Comparison of ENCODE assay signal across 15 cellular contexts in genomic region chr3:12996181-12996506, GRCh38.
DNase-seq lines count a peak whose midpoint lies in the region; ATAC-seq and TF ChIP-seq lines count a peak whose summit lies in the region.
"Had no signal": no experiment of that assay in that cellular context is flagged by ENCODE, and none has a peak within 500 bp of the region (broad histone marks: within the 10 kb centered on the region; RNA-seq: fewer than 3 reads in every experiment).

No MANE protein-coding gene starts in this region.

- POLR2A ChIA-PET in CD4-positive, alpha-beta T cell (lab: Charles Lee), result interaction anchor here (1.3 to 3.3 kb wide), 2 partner anchors 15 to 18 kb away, joined by 4 to 30 read pairs; no protein-coding TSS in a partner anchor

- H3K4me1 Mint-ChIP-seq in CD4-positive, alpha-beta T cell (ENCODE audit: low read depth), result peaks cover 74% of the 10 kb centered on the region
- H3K4me1 Mint-ChIP-seq in IgD-negative memory B cell (peaks cover 40 to 51% (median 49%) of the 10 kb centered on the region in 3 donors), endodermal cell (peaks cover 13% of the 10 kb centered on the region)

- H3K4me3 ChIP-seq in endodermal cell (ENCODE audit: low read length) (no peak overlapping the region), spleen (peak overlapping the region in 1 of 8 donors; percentile 95), coronary artery (no peak overlapping the region)
- H3K4me3 ChIP-seq: gastrocnemius medialis, MG63, psoas muscle, testis had no signal

- CTCF ChIA-PET in CD4-positive, alpha-beta T cell (lab: Charles Lee), result interaction anchor here (0.8 to 5.1 kb wide), 5 partner anchors 10 to 128 kb away, joined by 3 to 59 read pairs (median 20); no protein-coding TSS in a partner anchor

- DNase-seq in CD4-positive, alpha-beta T cell, result no peak
- DNase-seq in endodermal cell, result peak; percentile 27
- DNase-seq in spleen, result no peak
- no peak for DNase-seq in caudate nucleus (lab: John Stamatoyannopoulos, UW)
- DNase-seq in coronary artery (ENCODE audit: low spot score), result no peak
- no peak for DNase-seq in 8988T
- DNase-seq: gastrocnemius medialis, MG63, NCI-H1694 treated with DMSO at 0.1 percent for 48 hours, NCI-H2227 treated with DMSO at 0.1 percent for 48 hours, PC-3, psoas muscle, testis had no signal

- TF ChIP-seq CTCF in CD4-positive, alpha-beta T cell (IDR thresholded peaks at IDR 0.05), result no peak
- TF ChIP-seq CTCF in endodermal cell (conservative IDR thresholded peaks at IDR 0.05) (no peak), spleen (IDR thresholded peaks at IDR 0.05 in 8 of 11, conservative IDR thresholded peaks at IDR 0.05 in 3 of 11) (no peak), coronary artery (IDR thresholded peaks at IDR 0.05) (no peak)

- no peaks in the 10 kb centered on the region for H3K36me3 ChIP-seq in endodermal cell (ENCODE audit: control insufficient read depth, insufficient read depth, low read length)
- peaks cover 0 to 36% (median 3%) of the 10 kb centered on the region in 6 donors for H3K36me3 ChIP-seq in spleen
- H3K36me3 ChIP-seq: gastrocnemius medialis, MG63 had no signal

- no peaks in the 10 kb centered on the region for H3K27me3 Mint-ChIP-seq in CD4-positive, alpha-beta T cell
- H3K27me3 Mint-ChIP-seq in IgD-negative memory B cell, result no peaks in the 10 kb centered on the region
- peaks cover 7% of the 10 kb centered on the region for H3K27me3 Mint-ChIP-seq in endodermal cell (ENCODE audit: insufficient read depth)

- peak overlapping the region; percentile 69 for H3K4me3 Mint-ChIP-seq in CD4-positive, alpha-beta T cell
- peak overlapping the region in 3 of 4 donors; percentile 43 to 83 (median 47) for H3K4me3 Mint-ChIP-seq in IgD-negative memory B cell
- no peak overlapping the region for H3K4me3 Mint-ChIP-seq in endodermal cell

- 97 to 100% methylated on average over 2 of the region's 2 CpGs for WGBS in endodermal cell (ENCODE audit: insufficient coverage in 1 of 2, insufficient read length in 1 of 2), 2 experiments
- 62 to 82% (median 69%) methylated on average over 2 of the region's 2 CpGs for WGBS in spleen, 5 donors

- H3K9me3 ChIP-seq in CD4-positive, alpha-beta T cell (ENCODE audit: control insufficient read depth, low read length), result no peaks in the 10 kb centered on the region
- H3K9me3 ChIP-seq in endodermal cell (ENCODE audit: control insufficient read depth, low read length) (no peaks in the 10 kb centered on the region), spleen (no peaks in the 10 kb centered on the region)
- H3K9me3 ChIP-seq: gastrocnemius medialis, MG63, psoas muscle, testis had no signal

- peak overlapping the region; percentile 93 for H3K27ac Mint-ChIP-seq in CD4-positive, alpha-beta T cell
- H3K27ac Mint-ChIP-seq in IgD-negative memory B cell (peak overlapping the region; percentile 17 to 96 (median 96)), endodermal cell (no peak overlapping the region)
- H3K27ac Mint-ChIP-seq: activated T-helper 1 cell treated with anti-CD3 and anti-CD28 coated beads, Interleukin-12 subunit alpha, Interleukin-12 subunit beta, Interleukin-2, Interleukin-4 antibody, amounts not matched to agents 30 ng/mL and 10 ng/mL and 1 ng/mL, durations not matched to agents 14 hours and 24 hours and 36 hours had no signal

- intact Hi-C loops in CD4-positive, alpha-beta T cell (cut with DNase I, micrococcal nuclease), result loop anchor here in 1 of 2 experiments (5.0 kb wide), 2 partner anchors 76 to 129 kb away; partner anchors contain the start of gene IQSEC1
- intact Hi-C loops in spleen (cut with DNase I; ENCODE audit: low total_unique reads), result no loop called here

- ATAC-seq in CD4-positive, alpha-beta T cell (ENCODE audit: poor library complexity), result no peak
- ATAC-seq: gastrocnemius medialis, PC-3, psoas muscle had no signal

- no peaks in the 10 kb centered on the region for H3K27me3 ChIP-seq in CD4-positive, alpha-beta T cell (ENCODE audit: control insufficient read depth, insufficient read depth, low read length)
- no peaks in the 10 kb centered on the region for H3K27me3 ChIP-seq in endodermal cell (ENCODE audit: control insufficient read depth, insufficient read depth, low read length, poor library complexity, severe bottlenecking)
- H3K27me3 ChIP-seq in spleen (replicated peaks in 1 of 7), result no peaks in the 10 kb centered on the region
- H3K27me3 ChIP-seq: gastrocnemius medialis, MG63, testis had no signal

- H3K4me1 ChIP-seq in endodermal cell (ENCODE audit: control insufficient read depth, insufficient read depth, low read length), result peaks cover 8% of the 10 kb centered on the region
- peaks cover 28 to 96% (median 86%) of the 10 kb centered on the region in 6 donors for H3K4me1 ChIP-seq in spleen

- no peak for TF ChIP-seq POLR2A in spleen (IDR thresholded peaks at IDR 0.05)

- no peaks in the 10 kb centered on the region for H3K9me3 Mint-ChIP-seq in CD4-positive, alpha-beta T cell
- H3K9me3 Mint-ChIP-seq in IgD-negative memory B cell, result no peaks in the 10 kb centered on the region
- no peaks in the 10 kb centered on the region for H3K9me3 Mint-ChIP-seq in endodermal cell
- H3K9me3 Mint-ChIP-seq: activated T-helper 1 cell treated with anti-CD3 and anti-CD28 coated beads, Interleukin-12 subunit alpha, Interleukin-12 subunit beta, Interleukin-2, Interleukin-4 antibody, amounts not matched to agents 30 ng/mL and 10 ng/mL and 1 ng/mL, durations not matched to agents 14 hours and 24 hours and 36 hours had no signal

- peak overlapping the region; percentile 60 for H3K27ac ChIP-seq in CD4-positive, alpha-beta T cell (ENCODE audit: low read depth, low read length)
- H3K27ac ChIP-seq in endodermal cell (ENCODE audit: low read depth, low read length) (no peak overlapping the region), spleen (peak overlapping the region in 7 of 8 donors; percentile 76 to 99 (median 91)), caudate nucleus (ENCODE audit: low read depth, low read length) (no peak overlapping the region), coronary artery (no peak overlapping the region)

- H3K36me3 Mint-ChIP-seq in CD4-positive, alpha-beta T cell (ENCODE audit: low read depth), result peaks cover 59% of the 10 kb centered on the region
- H3K36me3 Mint-ChIP-seq in IgD-negative memory B cell, result peaks cover 8% of the 10 kb centered on the region
- no peaks in the 10 kb centered on the region for H3K36me3 Mint-ChIP-seq in endodermal cell (ENCODE audit: low read depth)

- no peak overlapping the region for H3K9ac ChIP-seq in endodermal cell (ENCODE audit: extremely low read depth, low read length, poor library complexity, severe bottlenecking)

Comparison
In these comparisons a context has a peak if more than half of its experiments do, and no peak if none do; other contexts are left out.
1. H3K27ac ChIP-seq: peak in CD4-positive, alpha-beta T cell (single experiment) and spleen (7 of 8); none in endodermal cell (single experiment), caudate nucleus (single experiment) and coronary artery (0 of 2).